Comparison of ENCODE assay signal across 15 cellular contexts in genomic region chr14:51071851-51072250, GRCh38. TPM values are rescaled to one million over a fixed set of nuclear protein-coding genes. Genes with fewer than 3 reads are reported as not detected.
"Had no signal": no experiment of that assay in that cellular context is flagged by ENCODE, and none has a peak within 500 bp of the region (broad histone marks: within the 10 kb centered on the region; RNA-seq: fewer than 3 reads in every experiment).

No MANE protein-coding gene starts in this region.

- H3K4me1 ChIP-seq: adrenal gland, psoas muscle, vagina had no signal

- H3K4me3 ChIP-seq: adrenal gland, esophagus muscularis mucosa, psoas muscle, vagina had no signal

- H3K36me3 ChIP-seq: adrenal gland, esophagus muscularis mucosa, vagina, WERI-Rb-1 had no signal

- H3K4me1 Mint-ChIP-seq: activated naive CD4-positive, alpha-beta T cell treated with anti-CD3 and anti-CD28 coated beads, Interleukin-2, amount 50 U/mL, for 24 hours; stimulated activated effector memory CD8-positive, alpha-beta T cell treated with anti-CD3 and anti-CD28 coated beads, Interleukin-12 subunit alpha, Interleukin-12 subunit beta, amount 100 ng/mL, for 72 hours had no signal

- DNase-seq: activated CD8-positive, alpha-beta T cell treated with anti-CD3 and anti-CD28 coated beads for 36 hours; activated effector memory CD4-positive, alpha-beta T cell treated with anti-CD3 and anti-CD28 coated beads, Interleukin-2, amount 50 U/mL, for 16 hours; activated T-cell treated with anti-CD3 and anti-CD28 coated beads, Interleukin-2, amount 50 U/mL, for 48 hours; effector CD4-positive, alpha-beta T cell; hypothalamus; psoas muscle; stimulated activated CD4-positive, alpha-beta T cell treated with anti-CD3 and anti-CD28 coated beads, Interleukin-12 subunit alpha, Interleukin-12 subunit beta, amount 100 ng/mL, for 4 hours; WERI-Rb-1 had no signal

- H3K27ac Mint-ChIP-seq: activated CD8-positive, alpha-beta T cell treated with anti-CD3 and anti-CD28 coated beads for 36 hours; activated naive CD4-positive, alpha-beta T cell treated with anti-CD3 and anti-CD28 coated beads, Interleukin-2, amount 50 U/mL, for 24 hours; stimulated activated effector memory CD8-positive, alpha-beta T cell treated with anti-CD3 and anti-CD28 coated beads, Interleukin-12 subunit alpha, Interleukin-12 subunit beta, amount 100 ng/mL, for 72 hours; T-helper 1 cell treated with Interleukin-12 subunit alpha and Interleukin-12 subunit beta and Interleukin-4 antibody, amounts not matched to agents 30 μg/mL and 1 μg/mL, for 36 hours had no signal

- H3K27me3 Mint-ChIP-seq: activated CD8-positive, alpha-beta T cell treated with anti-CD3 and anti-CD28 coated beads for 36 hours had no signal

- H3K27ac ChIP-seq: adrenal gland, esophagus muscularis mucosa, psoas muscle, vagina, WERI-Rb-1 had no signal

- H3K9me3 Mint-ChIP-seq: activated naive CD4-positive, alpha-beta T cell treated with anti-CD3 and anti-CD28 coated beads, Interleukin-2, amount 50 U/mL, for 24 hours; stimulated activated effector memory CD8-positive, alpha-beta T cell treated with anti-CD3 and anti-CD28 coated beads, Interleukin-12 subunit alpha, Interleukin-12 subunit beta, amount 100 ng/mL, for 72 hours; T-helper 1 cell treated with Interleukin-12 subunit alpha and Interleukin-12 subunit beta and Interleukin-4 antibody, amounts not matched to agents 30 μg/mL and 1 μg/mL, for 36 hours had no signal

- H3K36me3 Mint-ChIP-seq: activated naive CD4-positive, alpha-beta T cell treated with anti-CD3 and anti-CD28 coated beads, Interleukin-2, amount 50 U/mL, for 24 hours; stimulated activated effector memory CD8-positive, alpha-beta T cell treated with anti-CD3 and anti-CD28 coated beads, Interleukin-12 subunit alpha, Interleukin-12 subunit beta, amount 100 ng/mL, for 72 hours had no signal

- H3K9me3 ChIP-seq: adrenal gland, esophagus muscularis mucosa, psoas muscle, vagina had no signal

- ATAC-seq: activated CD8-positive, alpha-beta T cell treated with anti-CD3 and anti-CD28 coated beads for 36 hours; psoas muscle; stimulated activated effector memory CD8-positive, alpha-beta T cell treated with anti-CD3 and anti-CD28 coated beads, Interleukin-12 subunit alpha, Interleukin-12 subunit beta, amount 100 ng/mL, for 72 hours had no signal

- H3K27me3 ChIP-seq: adrenal gland, esophagus muscularis mucosa, vagina had no signal

- H3K4me3 Mint-ChIP-seq: activated CD8-positive, alpha-beta T cell treated with anti-CD3 and anti-CD28 coated beads for 36 hours; activated naive CD4-positive, alpha-beta T cell treated with anti-CD3 and anti-CD28 coated beads, Interleukin-2, amount 50 U/mL, for 24 hours; stimulated activated effector memory CD8-positive, alpha-beta T cell treated with anti-CD3 and anti-CD28 coated beads, Interleukin-12 subunit alpha, Interleukin-12 subunit beta, amount 100 ng/mL, for 72 hours; T-helper 1 cell treated with Interleukin-12 subunit alpha and Interleukin-12 subunit beta and Interleukin-4 antibody, amounts not matched to agents 30 μg/mL and 1 μg/mL, for 36 hours had no signal

RNA-seq across cellular contexts. Expression of gene TRIM9, which starts 23.1 kb away (rescaled TPM):
- total RNA-seq: fibroblast of villous mesenchyme had no signal
